Comparison of ENCODE assay signal across 11 cellular contexts in genomic region chr5:107487056-107487461, GRCh38.
A peak's percentile ranks its signal among the peaks of the same experiment; 100 is the strongest.
DNase-seq lines count a peak whose midpoint lies in the region; ATAC-seq and TF ChIP-seq lines count a peak whose summit lies in the region.
"Had no signal": no experiment of that assay in that cellular context is flagged by ENCODE, and none has a peak within 500 bp of the region (broad histone marks: within the 10 kb centered on the region; RNA-seq: fewer than 3 reads in every experiment).

No MANE protein-coding gene starts in this region.

- H2BK12ac ChIP-seq in mesenchymal stem cell (ENCODE audit: low read length in 2 of 2): no peak overlapping the region

- H3K4me3 ChIP-seq in mesenchymal stem cell (ENCODE audit: insufficient read depth in 1 of 2, low read depth in 1 of 2, low read length in 2 of 2) (no peak overlapping the region), SK-N-SH (ENCODE audit: low read depth in 2 of 2, low read length in 1 of 2) (no peak overlapping the region)
- H3K4me3 ChIP-seq: dorsolateral prefrontal cortex, SJSA1 had no signal

- H2AFZ ChIP-seq in mesenchymal stem cell (ENCODE audit: low read depth, low read length) (no peak overlapping the region), SK-N-SH (ENCODE audit: low read depth) (no peak overlapping the region)

- no peak overlapping the region for H3K4ac ChIP-seq in mesenchymal stem cell (ENCODE audit: low read depth in 1 of 2, low read length in 2 of 2)

- H4K20me1 ChIP-seq in SK-N-SH (ENCODE audit: insufficient read depth): no peaks in the 10 kb centered on the region

- H3K36me3 ChIP-seq in mesenchymal stem cell (ENCODE audit: control insufficient read depth in 1 of 2, insufficient read depth in 2 of 2, low read depth in 1 of 2, low read length in 2 of 2) (no peaks in the 10 kb centered on the region), SK-N-SH (replicated peaks in 1 of 2; ENCODE audit: control insufficient read depth in 1 of 2, insufficient read depth in 2 of 2, low read length in 1 of 2) (no peaks in the 10 kb centered on the region)
- H3K36me3 ChIP-seq: SJSA1 had no signal

- H3K23ac ChIP-seq in mesenchymal stem cell (ENCODE audit: low read length in 2 of 2): no peak overlapping the region

- no peak for TF ChIP-seq EP300 in SK-N-SH (IDR thresholded peaks at IDR 0.05; ENCODE audit: borderline replicate concordance in 1 of 2, low read depth in 1 of 2, low read length in 1 of 2)

- H3K4me1 ChIP-seq in mesenchymal stem cell (ENCODE audit: control insufficient read depth, insufficient read depth, low read depth, low read length): peaks cover 2% of the 10 kb centered on the region
- peaks cover 0 to 6% of the 10 kb centered on the region in 2 experiments; a peak in 1 of 4 replicates for H3K4me1 ChIP-seq in SK-N-SH (ENCODE audit: control insufficient read depth in 1 of 2, insufficient read depth in 2 of 2, low read depth in 1 of 2, low read length in 1 of 2)

- no peak overlapping the region for H2BK15ac ChIP-seq in mesenchymal stem cell (ENCODE audit: low read depth, poor library complexity, severe bottlenecking)

- no peak overlapping the region for H3K18ac ChIP-seq in mesenchymal stem cell (ENCODE audit: low read depth in 1 of 2, low read length in 2 of 2)

- WGBS in mesenchymal stem cell: 80% methylated on average over 2 of the region's 2 CpGs
- 75% methylated on average over 2 of the region's 2 CpGs for WGBS in SK-N-SH (ENCODE audit: low lambda C conversion rate)

- H3K9me2 ChIP-seq in SK-N-SH: no peaks in the 10 kb centered on the region

- H2BK120ac ChIP-seq in mesenchymal stem cell (ENCODE audit: low read depth, low read length): no peak overlapping the region

- H3K14ac ChIP-seq in mesenchymal stem cell (ENCODE audit: low read length in 2 of 2): no peak overlapping the region

- no peak overlapping the region for H4K91ac ChIP-seq in mesenchymal stem cell (ENCODE audit: low read length)

- no peak for ATAC-seq in GM18520 (IDR thresholded peaks at IDR 0.05; ENCODE audit: unreplicated experiment)

- no peak overlapping the region for H3K9ac ChIP-seq in mesenchymal stem cell (ENCODE audit: low read length)
- H3K9ac ChIP-seq in SK-N-SH: no peak overlapping the region

- H4K8ac ChIP-seq in mesenchymal stem cell (ENCODE audit: low read length): no peak overlapping the region

- H2AK5ac ChIP-seq in mesenchymal stem cell (ENCODE audit: low read length, severe bottlenecking): no peak overlapping the region

- POLR2A ChIA-PET in SK-N-SH (lab: Yijun Ruan, JAX): no interaction called here

- TF ChIP-seq RAD21 in SK-N-SH (IDR thresholded peaks at IDR 0.05; ENCODE audit: low read length): no peak

- no peaks in the 10 kb centered on the region for H3K27me3 ChIP-seq in mesenchymal stem cell (ENCODE audit: control insufficient read depth in 1 of 2, insufficient read depth in 1 of 2, low read length in 2 of 2)
- H3K27me3 ChIP-seq in SK-N-SH (ENCODE audit: insufficient read depth): no peaks in the 10 kb centered on the region
- H3K27me3 ChIP-seq: dorsolateral prefrontal cortex, SJSA1 had no signal

- H3F3A ChIP-seq in SK-N-SH (replicated peaks; ENCODE audit: insufficient read depth): no peaks in the 10 kb centered on the region

- no peak overlapping the region for H3K4me2 ChIP-seq in mesenchymal stem cell (ENCODE audit: low read length, poor library complexity, severe bottlenecking)
- H3K4me2 ChIP-seq in SK-N-SH: no peak overlapping the region

- DNase-seq in NOMO-1 treated with DMSO at 0.1 percent for 48 hours (lab: John Stamatoyannopoulos, UW; ENCODE audit: unreplicated experiment) (peak; percentile 85), dermis blood vessel endothelial cell (peak; percentile 26), mesenchymal stem cell (peak; percentile 42), SK-N-SH (no peak), GF-D8 (lab: John Stamatoyannopoulos, UW) (no peak)
- no peak for DNase-seq in stimulated activated CD4-positive, alpha-beta T cell treated with anti-CD3 and anti-CD28 coated beads, Interleukin-12 subunit alpha, Interleukin-12 subunit beta, amount 100 ng/mL, for 4 hours
- DNase-seq: activated naive CD4-positive, alpha-beta T cell; dorsolateral prefrontal cortex had no signal

- CTCF ChIA-PET in SK-N-SH (lab: Yijun Ruan, JAX): interaction anchor here (1.4 kb wide), 1 partner anchor 17 kb away, joined by 3 read pairs; no protein-coding TSS in a partner anchor

- H3K79me1 ChIP-seq in mesenchymal stem cell (replicated peaks; ENCODE audit: low read length, poor library complexity, severe bottlenecking): peaks cover 23% of the 10 kb centered on the region

- H3K27ac ChIP-seq in C4-2B: peak overlapping the region; percentile 34; the same call in 1 of the 2 replicates
- H3K27ac ChIP-seq in mesenchymal stem cell (ENCODE audit: low read length, poor library complexity, severe bottlenecking): no peak overlapping the region
- no peak overlapping the region for H3K27ac ChIP-seq in SK-N-SH (ENCODE audit: low read depth in 2 of 2, low read length in 1 of 2)
- H3K27ac ChIP-seq: dorsolateral prefrontal cortex, SJSA1 had no signal

- no peaks in the 10 kb centered on the region for H3K9me3 ChIP-seq in mesenchymal stem cell (ENCODE audit: control insufficient read depth, low read length)
- no peaks in the 10 kb centered on the region for H3K9me3 ChIP-seq in SK-N-SH
- H3K9me3 ChIP-seq: SJSA1 had no signal

- no peak for TF ChIP-seq CTCF in C4-2B (conservative IDR thresholded peaks at IDR 0.05)
- no peak for TF ChIP-seq CTCF in SK-N-SH (IDR thresholded peaks at IDR 0.05)

- no peak overlapping the region for H2BK5ac ChIP-seq in mesenchymal stem cell (ENCODE audit: low read depth, low read length, poor library complexity, severe bottlenecking)

- H3K79me2 ChIP-seq in SK-N-SH (ENCODE audit: insufficient read depth): no peaks in the 10 kb centered on the region

TF ChIP-seq in SK-N-SH, 30 proteins besides CTCF, POLR2A, EP300 and RAD21:
- TF ChIP-seq TCF12 (IDR thresholded peaks at IDR 0.05) (no peak), SIN3A (IDR thresholded peaks at IDR 0.05; ENCODE audit: borderline replicate concordance, low read depth, low read length) (no peak), TAF1 (IDR thresholded peaks at IDR 0.05; ENCODE audit: borderline replicate concordance, low read depth, low read length) (no peak), JUND (IDR thresholded peaks at IDR 0.05) (no peak), FOXM1 (IDR thresholded peaks at IDR 0.05; ENCODE audit: low read depth) (no peak), YY1 (IDR thresholded peaks at IDR 0.05; ENCODE audit: low read depth) (no peak)

Comparison
In these comparisons a context has a peak if more than half of its experiments do, and no peak if none do; other contexts are left out.
1. DNase-seq: peak in NOMO-1 treated with DMSO at 0.1 percent for 48 hours (single experiment), dermis blood vessel endothelial cell (single experiment) and mesenchymal stem cell (single experiment); none in SK-N-SH (single experiment), stimulated activated CD4-positive, alpha-beta T cell treated with anti-CD3 and anti-CD28 coated beads, Interleukin-12 subunit alpha, Interleukin-12 subunit beta, amount 100 ng/mL, for 4 hours (single experiment) and GF-D8 (single experiment).